1 cellular context compared by ENCODE assay signal in the genomic region with DNA sequence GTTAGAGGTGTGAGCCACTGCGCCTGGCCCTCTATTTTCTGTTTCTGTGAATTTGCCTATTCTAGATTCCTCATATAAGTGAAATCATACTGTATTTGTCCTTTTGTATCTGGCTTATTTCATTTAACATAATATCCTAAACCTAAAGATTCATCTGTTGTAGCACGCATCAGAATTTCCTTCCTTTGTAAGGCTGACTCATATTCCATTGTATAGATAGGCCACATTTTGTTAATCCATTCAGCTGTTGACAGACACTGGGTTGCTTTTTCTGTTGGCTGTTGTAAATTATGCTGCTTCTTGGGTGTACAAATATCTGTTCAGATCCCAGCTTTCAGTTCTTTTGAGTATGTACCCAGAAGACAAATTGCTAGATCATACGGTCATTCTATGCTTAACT.
TF ChIP-seq lines count a peak whose summit lies in the region.

No MANE protein-coding gene starts in this region.

TF ChIP-seq in SK-N-SH treated with all-trans-retinoic acid at 6 μM for 48 hours, 23 proteins besides CTCF, POLR2A, EP300 and RAD21 (continued from another document):
- TF ChIP-seq, protein P1, sequence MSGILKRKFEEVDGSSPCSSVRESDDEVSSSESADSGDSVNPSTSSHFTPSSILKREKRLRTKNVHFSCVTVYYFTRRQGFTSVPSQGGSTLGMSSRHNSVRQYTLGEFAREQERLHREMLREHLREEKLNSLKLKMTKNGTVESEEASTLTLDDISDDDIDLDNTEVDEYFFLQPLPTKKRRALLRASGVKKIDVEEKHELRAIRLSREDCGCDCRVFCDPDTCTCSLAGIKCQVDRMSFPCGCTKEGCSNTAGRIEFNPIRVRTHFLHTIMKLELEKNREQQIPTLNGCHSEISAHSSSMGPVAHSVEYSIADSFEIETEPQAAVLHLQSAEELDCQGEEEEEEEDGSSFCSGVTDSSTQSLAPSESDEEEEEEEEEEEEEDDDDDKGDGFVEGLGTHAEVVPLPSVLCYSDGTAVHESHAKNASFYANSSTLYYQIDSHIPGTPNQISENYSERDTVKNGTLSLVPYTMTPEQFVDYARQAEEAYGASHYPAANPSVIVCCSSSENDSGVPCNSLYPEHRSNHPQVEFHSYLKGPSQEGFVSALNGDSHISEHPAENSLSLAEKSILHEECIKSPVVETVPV (CRISPR knock-in tag; IDR thresholded peaks at IDR 0.05) = no peak
- TF ChIP-seq, protein P2, sequence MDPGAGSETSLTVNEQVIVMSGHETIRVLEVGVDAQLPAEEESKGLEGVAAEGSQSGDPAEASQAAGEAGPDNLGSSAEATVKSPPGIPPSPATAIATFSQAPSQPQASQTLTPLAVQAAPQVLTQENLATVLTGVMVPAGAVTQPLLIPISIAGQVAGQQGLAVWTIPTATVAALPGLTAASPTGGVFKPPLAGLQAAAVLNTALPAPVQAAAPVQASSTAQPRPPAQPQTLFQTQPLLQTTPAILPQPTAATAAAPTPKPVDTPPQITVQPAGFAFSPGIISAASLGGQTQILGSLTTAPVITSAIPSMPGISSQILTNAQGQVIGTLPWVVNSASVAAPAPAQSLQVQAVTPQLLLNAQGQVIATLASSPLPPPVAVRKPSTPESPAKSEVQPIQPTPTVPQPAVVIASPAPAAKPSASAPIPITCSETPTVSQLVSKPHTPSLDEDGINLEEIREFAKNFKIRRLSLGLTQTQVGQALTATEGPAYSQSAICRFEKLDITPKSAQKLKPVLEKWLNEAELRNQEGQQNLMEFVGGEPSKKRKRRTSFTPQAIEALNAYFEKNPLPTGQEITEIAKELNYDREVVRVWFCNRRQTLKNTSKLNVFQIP (CRISPR knock-in tag; IDR thresholded peaks at IDR 0.05; ENCODE audit: borderline replicate concordance, low read depth) = no peak
- TF ChIP-seq GLIS3 (CRISPR knock-in tag; IDR thresholded peaks at IDR 0.05) (no peak), BACH2 (CRISPR knock-in tag; IDR thresholded peaks at IDR 0.05; ENCODE audit: borderline replicate concordance) (no peak), ESRRG (CRISPR knock-in tag; IDR thresholded peaks at IDR 0.05) (no peak), SNAI2 (CRISPR knock-in tag; IDR thresholded peaks at IDR 0.05) (no peak), ISL1 (CRISPR knock-in tag; IDR thresholded peaks at IDR 0.05) (no peak), TOX (CRISPR knock-in tag; IDR thresholded peaks at IDR 0.05; ENCODE audit: borderline replicate concordance) (no peak)
- TF ChIP-seq, protein P3, sequence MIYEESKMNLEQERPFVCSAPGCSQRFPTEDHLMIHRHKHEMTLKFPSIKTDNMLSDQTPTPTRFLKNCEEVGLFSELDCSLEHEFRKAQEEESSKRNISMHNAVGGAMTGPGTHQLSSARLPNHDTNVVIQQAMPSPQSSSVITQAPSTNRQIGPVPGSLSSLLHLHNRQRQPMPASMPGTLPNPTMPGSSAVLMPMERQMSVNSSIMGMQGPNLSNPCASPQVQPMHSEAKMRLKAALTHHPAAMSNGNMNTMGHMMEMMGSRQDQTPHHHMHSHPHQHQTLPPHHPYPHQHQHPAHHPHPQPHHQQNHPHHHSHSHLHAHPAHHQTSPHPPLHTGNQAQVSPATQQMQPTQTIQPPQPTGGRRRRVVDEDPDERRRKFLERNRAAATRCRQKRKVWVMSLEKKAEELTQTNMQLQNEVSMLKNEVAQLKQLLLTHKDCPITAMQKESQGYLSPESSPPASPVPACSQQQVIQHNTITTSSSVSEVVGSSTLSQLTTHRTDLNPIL (CRISPR knock-in tag; IDR thresholded peaks at IDR 0.05; ENCODE audit: low read depth) = no peak
